22 cellular contexts compared by ENCODE assay signal in genomic region chrX:96481831-96482230, GRCh38.
DNase-seq lines count a peak whose midpoint lies in the region; ATAC-seq and TF ChIP-seq lines count a peak whose summit lies in the region.
"Had no signal": no experiment of that assay in that cellular context is flagged by ENCODE, and none has a peak within 500 bp of the region (broad histone marks: within the 10 kb centered on the region; RNA-seq: fewer than 3 reads in every experiment).

No MANE protein-coding gene starts in this region.

- no peak for ATAC-seq in activated CD8-positive, alpha-beta T cell treated with anti-CD3 and anti-CD28 coated beads for 36 hours
- ATAC-seq in GM21717 (IDR thresholded peaks at IDR 0.05; ENCODE audit: unreplicated experiment), result no peak
- ATAC-seq in GM23338, result no peak
- ATAC-seq: GM12878, HCT116 had no signal

- DNase-seq in DMS53 (lab: John Stamatoyannopoulos, UW) (peak; percentile 9), DMS53 treated with DMSO at 0.1 percent for 48 hours (lab: John Stamatoyannopoulos, UW; ENCODE audit: unreplicated experiment) (no peak), LNCaP clone FGC (ENCODE audit: low read depth) (peak; percentile 4), islet precursor cell (peak; percentile 66), GM23338 (ENCODE audit: low spot score) (no peak), GOT3 (lab: John Stamatoyannopoulos, UW) (no peak)
- DNase-seq in activated CD8-positive, alpha-beta T cell treated with anti-CD3 and anti-CD28 coated beads for 36 hours, result no peak
- DNase-seq: ACHN; AML-193; BE2C; CD4-positive, alpha-beta T cell; CD8-positive, alpha-beta memory T cell; DMS 273 treated with DMSO at 0.1 percent for 48 hours; DND-41; GDM1; H9 had no signal

- CTCF ChIA-PET in activated CD8-positive, alpha-beta T cell treated with anti-CD3 and anti-CD28 coated beads for 36 hours (lab: Charles Lee), result no interaction called here

- H3K27ac ChIP-seq in GM23338 (ENCODE audit: low read depth), result no peak overlapping the region
- H3K27ac ChIP-seq: 22Rv1; BLaER1 treated with 17β-estradiol and CSF1 and Interleukin-3, amounts not matched to agents 10 nM and 100 nM had no signal

- no peaks in the 10 kb centered on the region for H3F3A ChIP-seq in GM23338 (replicated peaks; ENCODE audit: low read depth)

- H3K27me3 Mint-ChIP-seq in activated CD8-positive, alpha-beta T cell treated with anti-CD3 and anti-CD28 coated beads for 36 hours, result no peaks in the 10 kb centered on the region
- no peaks in the 10 kb centered on the region for H3K27me3 Mint-ChIP-seq in GM23338 (ENCODE audit: insufficient read depth, low read depth, poor library complexity)
- H3K27me3 Mint-ChIP-seq: CD4-positive, alpha-beta T cell had no signal

- H2AFZ ChIP-seq in GM23338, result no peak overlapping the region

- H3K4me3 ChIP-seq in LNCaP clone FGC (ENCODE audit: low read depth, low read length) (no peak overlapping the region), GM23338 (no peak overlapping the region)
- H3K4me3 ChIP-seq: BLaER1 treated with 17β-estradiol and CSF1 and Interleukin-3, amounts not matched to agents 10 nM and 100 nM; GM12878 had no signal

- H3K36me3 Mint-ChIP-seq in activated CD8-positive, alpha-beta T cell treated with anti-CD3 and anti-CD28 coated beads for 36 hours (ENCODE audit: low read depth), result no peaks in the 10 kb centered on the region
- peaks cover 16% of the 10 kb centered on the region for H3K36me3 Mint-ChIP-seq in GM23338 (ENCODE audit: low read depth)
- H3K36me3 Mint-ChIP-seq: CD14-positive monocyte; CD8-positive, alpha-beta memory T cell had no signal

- no peaks in the 10 kb centered on the region for H3K4me1 Mint-ChIP-seq in activated CD8-positive, alpha-beta T cell treated with anti-CD3 and anti-CD28 coated beads for 36 hours (ENCODE audit: low read depth)
- H3K4me1 Mint-ChIP-seq in GM23338, result peaks cover 15% of the 10 kb centered on the region; the same call in 2 of the 3 replicates
- H3K4me1 Mint-ChIP-seq: CD14-positive monocyte; CD8-positive, alpha-beta memory T cell had no signal

- H3K9me2 ChIP-seq in GM23338 (ENCODE audit: insufficient read depth), result no peaks in the 10 kb centered on the region

- H3K79me2 ChIP-seq in GM23338 (replicated peaks; ENCODE audit: insufficient read depth), result no peaks in the 10 kb centered on the region

- intact Hi-C loops in activated CD8-positive, alpha-beta T cell treated with anti-CD3 and anti-CD28 coated beads for 36 hours (cut with micrococcal nuclease), result no loop called here

- no peaks in the 10 kb centered on the region for H4K20me1 ChIP-seq in GM23338 (replicated peaks; ENCODE audit: insufficient read depth)

- H3K4me2 ChIP-seq in GM23338, result no peak overlapping the region
- H3K4me2 ChIP-seq: BLaER1 treated with 17β-estradiol and CSF1 and Interleukin-3, amounts not matched to agents 10 nM and 100 nM had no signal

- H3K27me3 ChIP-seq in GM23338 (ENCODE audit: insufficient read depth), result no peaks in the 10 kb centered on the region
- H3K27me3 ChIP-seq: BE2C had no signal

- H3K9me3 Mint-ChIP-seq in activated CD8-positive, alpha-beta T cell treated with anti-CD3 and anti-CD28 coated beads for 36 hours, result no peaks in the 10 kb centered on the region
- H3K9me3 Mint-ChIP-seq in GM23338, result peaks cover 5% of the 10 kb centered on the region; the same call in 2 of the 3 replicates
- H3K9me3 Mint-ChIP-seq: CD4-positive, alpha-beta T cell; CD8-positive, alpha-beta memory T cell had no signal

- POLR2A ChIA-PET in activated CD8-positive, alpha-beta T cell treated with anti-CD3 and anti-CD28 coated beads for 36 hours (lab: Charles Lee), result no interaction called here

- H3K27ac Mint-ChIP-seq in activated CD8-positive, alpha-beta T cell treated with anti-CD3 and anti-CD28 coated beads for 36 hours, result no peak overlapping the region
- H3K27ac Mint-ChIP-seq in GM23338, result no peak overlapping the region
- H3K27ac Mint-ChIP-seq: CD14-positive monocyte; CD4-positive, alpha-beta T cell; CD8-positive, alpha-beta memory T cell had no signal

- H3K4me3 Mint-ChIP-seq in activated CD8-positive, alpha-beta T cell treated with anti-CD3 and anti-CD28 coated beads for 36 hours, result no peak overlapping the region
- H3K4me3 Mint-ChIP-seq in GM23338, result no peak overlapping the region
- H3K4me3 Mint-ChIP-seq: CD14-positive monocyte; CD4-positive, alpha-beta T cell; CD8-positive, alpha-beta memory T cell; H9 had no signal

- peaks cover 6% of the 10 kb centered on the region; the same call in 1 of the 2 replicates for H3K4me1 ChIP-seq in GM23338 (ENCODE audit: insufficient read depth)
- H3K4me1 ChIP-seq: BE2C; BLaER1 treated with 17β-estradiol and CSF1 and Interleukin-3, amounts not matched to agents 10 nM and 100 nM had no signal

- no peak for TF ChIP-seq CTCF in LNCaP clone FGC (IDR thresholded peaks at IDR 0.05; ENCODE audit: control insufficient read depth, extremely low read depth, insufficient read depth)
- TF ChIP-seq CTCF in activated CD8-positive, alpha-beta T cell treated with anti-CD3 and anti-CD28 coated beads for 36 hours (IDR thresholded peaks at IDR 0.05), result no peak
- TF ChIP-seq CTCF in GM23338 (conservative IDR thresholded peaks at IDR 0.05; ENCODE audit: low read depth in 2 of 2), result no peak

- no peaks in the 10 kb centered on the region for H3K36me3 ChIP-seq in GM23338 (ENCODE audit: insufficient read depth)
- H3K36me3 ChIP-seq: BE2C; BLaER1 treated with 17β-estradiol and CSF1 and Interleukin-3, amounts not matched to agents 10 nM and 100 nM had no signal

TF ChIP-seq in GM23338, 12 proteins besides CTCF, POLR2A, EP300 and RAD21:
- TF ChIP-seq, protein P1, sequence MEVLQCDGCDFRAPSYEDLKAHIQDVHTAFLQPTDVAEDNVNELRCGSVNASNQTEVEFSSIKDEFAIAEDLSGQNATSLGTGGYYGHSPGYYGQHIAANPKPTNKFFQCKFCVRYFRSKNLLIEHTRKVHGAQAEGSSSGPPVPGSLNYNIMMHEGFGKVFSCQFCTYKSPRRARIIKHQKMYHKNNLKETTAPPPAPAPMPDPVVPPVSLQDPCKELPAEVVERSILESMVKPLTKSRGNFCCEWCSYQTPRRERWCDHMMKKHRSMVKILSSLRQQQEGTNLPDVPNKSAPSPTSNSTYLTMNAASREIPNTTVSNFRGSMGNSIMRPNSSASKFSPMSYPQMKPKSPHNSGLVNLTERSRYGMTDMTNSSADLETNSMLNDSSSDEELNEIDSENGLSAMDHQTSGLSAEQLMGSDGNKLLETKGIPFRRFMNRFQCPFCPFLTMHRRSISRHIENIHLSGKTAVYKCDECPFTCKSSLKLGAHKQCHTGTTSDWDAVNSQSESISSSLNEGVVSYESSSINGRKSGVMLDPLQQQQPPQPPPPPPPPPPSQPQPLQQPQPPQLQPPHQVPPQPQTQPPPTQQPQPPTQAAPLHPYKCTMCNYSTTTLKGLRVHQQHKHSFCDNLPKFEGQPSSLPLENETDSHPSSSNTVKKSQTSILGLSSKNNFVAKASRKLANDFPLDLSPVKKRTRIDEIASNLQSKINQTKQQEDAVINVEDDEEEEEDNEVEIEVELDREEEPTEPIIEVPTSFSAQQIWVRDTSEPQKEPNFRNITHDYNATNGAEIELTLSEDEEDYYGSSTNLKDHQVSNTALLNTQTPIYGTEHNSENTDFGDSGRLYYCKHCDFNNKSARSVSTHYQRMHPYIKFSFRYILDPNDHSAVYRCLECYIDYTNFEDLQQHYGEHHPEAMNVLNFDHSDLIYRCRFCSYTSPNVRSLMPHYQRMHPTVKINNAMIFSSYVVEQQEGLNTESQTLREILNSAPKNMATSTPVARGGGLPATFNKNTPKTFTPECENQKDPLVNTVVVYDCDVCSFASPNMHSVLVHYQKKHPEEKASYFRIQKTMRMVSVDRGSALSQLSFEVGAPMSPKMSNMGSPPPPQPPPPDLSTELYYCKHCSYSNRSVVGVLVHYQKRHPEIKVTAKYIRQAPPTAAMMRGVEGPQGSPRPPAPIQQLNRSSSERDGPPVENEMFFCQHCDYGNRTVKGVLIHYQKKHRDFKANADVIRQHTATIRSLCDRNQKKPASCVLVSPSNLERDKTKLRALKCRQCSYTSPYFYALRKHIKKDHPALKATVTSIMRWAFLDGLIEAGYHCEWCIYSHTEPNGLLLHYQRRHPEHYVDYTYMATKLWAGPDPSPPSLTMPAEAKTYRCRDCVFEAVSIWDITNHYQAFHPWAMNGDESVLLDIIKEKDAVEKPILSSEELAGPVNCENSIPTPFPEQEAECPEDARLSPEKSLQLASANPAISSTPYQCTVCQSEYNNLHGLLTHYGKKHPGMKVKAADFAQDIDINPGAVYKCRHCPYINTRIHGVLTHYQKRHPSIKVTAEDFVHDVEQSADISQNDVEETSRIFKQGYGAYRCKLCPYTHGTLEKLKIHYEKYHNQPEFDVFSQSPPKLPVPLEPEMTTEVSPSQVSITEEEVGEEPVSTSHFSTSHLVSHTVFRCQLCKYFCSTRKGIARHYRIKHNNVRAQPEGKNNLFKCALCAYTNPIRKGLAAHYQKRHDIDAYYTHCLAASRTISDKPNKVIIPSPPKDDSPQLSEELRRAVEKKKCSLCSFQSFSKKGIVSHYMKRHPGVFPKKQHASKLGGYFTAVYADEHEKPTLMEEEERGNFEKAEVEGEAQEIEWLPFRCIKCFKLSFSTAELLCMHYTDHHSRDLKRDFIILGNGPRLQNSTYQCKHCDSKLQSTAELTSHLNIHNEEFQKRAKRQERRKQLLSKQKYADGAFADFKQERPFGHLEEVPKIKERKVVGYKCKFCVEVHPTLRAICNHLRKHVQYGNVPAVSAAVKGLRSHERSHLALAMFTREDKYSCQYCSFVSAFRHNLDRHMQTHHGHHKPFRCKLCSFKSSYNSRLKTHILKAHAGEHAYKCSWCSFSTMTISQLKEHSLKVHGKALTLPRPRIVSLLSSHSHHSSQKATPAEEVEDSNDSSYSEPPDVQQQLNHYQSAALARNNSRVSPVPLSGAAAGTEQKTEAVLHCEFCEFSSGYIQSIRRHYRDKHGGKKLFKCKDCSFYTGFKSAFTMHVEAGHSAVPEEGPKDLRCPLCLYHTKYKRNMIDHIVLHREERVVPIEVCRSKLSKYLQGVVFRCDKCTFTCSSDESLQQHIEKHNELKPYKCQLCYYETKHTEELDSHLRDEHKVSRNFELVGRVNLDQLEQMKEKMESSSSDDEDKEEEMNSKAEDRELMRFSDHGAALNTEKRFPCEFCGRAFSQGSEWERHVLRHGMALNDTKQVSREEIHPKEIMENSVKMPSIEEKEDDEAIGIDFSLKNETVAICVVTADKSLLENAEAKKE (CRISPR knock-in tag; IDR thresholded peaks at IDR 0.05), result no peak

Comparison
In these comparisons a context has a peak if more than half of its experiments do, and no peak if none do; other contexts are left out.
1. DNase-seq: peak in DMS53 (single experiment), LNCaP clone FGC (single experiment) and islet precursor cell (single experiment); none in DMS53 treated with DMSO at 0.1 percent for 48 hours (single experiment), activated CD8-positive, alpha-beta T cell treated with anti-CD3 and anti-CD28 coated beads for 36 hours (single experiment), GM23338 (single experiment) and GOT3 (single experiment).